Comparison of ENCODE assay signal across 9 cellular contexts in the genomic region with DNA sequence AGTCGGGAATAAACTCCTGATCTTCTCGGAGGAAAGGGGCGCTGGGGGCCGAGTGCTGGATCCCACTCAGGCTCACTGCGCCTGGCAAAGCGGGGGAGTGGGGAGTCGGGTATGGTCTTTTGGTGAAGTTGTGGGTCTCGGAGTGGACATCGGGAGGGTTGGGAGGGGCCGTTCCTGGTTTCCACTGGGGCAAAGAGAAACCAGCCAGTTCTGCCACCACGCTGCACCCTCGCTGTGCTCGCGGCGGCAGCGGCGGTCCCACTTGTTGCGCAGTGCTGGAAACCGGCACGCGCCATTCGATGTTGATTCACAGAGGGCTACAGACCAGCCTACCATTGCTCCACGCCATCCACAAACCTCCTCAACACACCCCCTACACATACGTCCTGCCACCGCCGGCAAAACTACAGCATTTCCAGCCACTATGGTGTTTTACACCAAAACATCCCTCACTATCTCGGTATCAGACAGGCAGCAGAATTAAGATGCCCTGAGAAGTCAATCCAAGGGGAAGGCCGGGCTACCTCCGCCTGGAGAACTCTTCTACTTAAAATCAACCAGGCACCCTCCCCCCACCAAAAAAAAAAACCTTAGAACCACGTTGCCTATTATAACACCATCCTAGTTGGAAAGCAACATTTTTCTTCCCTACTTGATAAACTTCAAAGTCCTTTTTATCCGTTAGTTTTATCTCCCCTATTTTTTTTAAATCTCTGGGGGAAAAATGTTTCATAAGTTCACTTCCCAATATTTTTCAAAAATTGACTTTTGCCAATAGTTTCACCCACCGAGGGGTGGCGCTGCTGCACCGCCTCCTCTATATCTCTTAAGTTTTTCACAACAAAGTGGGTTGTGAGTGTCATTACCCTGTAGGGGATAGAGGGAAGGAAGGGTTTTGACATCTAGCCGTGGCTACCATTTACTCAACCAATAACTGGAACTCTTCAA. TPM values are rescaled to one million over a fixed set of nuclear protein-coding genes. Genes with fewer than 3 reads are reported as not detected.
A peak's percentile ranks its signal among the peaks of the same experiment; 100 is the strongest.
DNase-seq lines count a peak whose midpoint lies in the region; ATAC-seq and TF ChIP-seq lines count a peak whose summit lies in the region.
"Had no signal": no experiment of that assay in that cellular context is flagged by ENCODE, and none has a peak within 500 bp of the region (broad histone marks: within the 10 kb centered on the region; RNA-seq: fewer than 3 reads in every experiment).

No MANE protein-coding gene starts in this region.

- no peak overlapping the region for H2AK5ac ChIP-seq in neuronal stem cell (ENCODE audit: low read depth, low read length)

- TF ChIP-seq RAD21 in Ishikawa (IDR thresholded peaks at IDR 0.05; ENCODE audit: low read depth), result peak; percentile 97

- intact Hi-C loops in tibial artery (cut with DNase I; ENCODE audit: low total_unique reads), result loop anchor here (2.0 to 10.0 kb wide), 5 partner anchors 473 to 1406 kb away; no protein-coding TSS in a partner anchor

- peak overlapping the region; percentile 73 for H3K14ac ChIP-seq in neuronal stem cell (ENCODE audit: low read length)

- no peak overlapping the region for H3K4ac ChIP-seq in neuronal stem cell (ENCODE audit: low read length)

- peaks cover 35% of the 10 kb centered on the region for H3K4me1 ChIP-seq in CD8-positive, alpha-beta memory T cell (ENCODE audit: insufficient read depth, low read length)
- peaks cover 28% of the 10 kb centered on the region for H3K4me1 ChIP-seq in RWPE2 (ENCODE audit: insufficient read depth, poor library complexity, severe bottlenecking)
- peaks cover 13% of the 10 kb centered on the region for H3K4me1 ChIP-seq in foreskin keratinocyte
- peaks cover 11 to 12% of the 10 kb centered on the region in 2 donors for H3K4me1 ChIP-seq in neuronal stem cell (ENCODE audit: control insufficient read depth in 2 of 2, insufficient read depth in 1 of 2, low read depth in 1 of 2, low read length in 2 of 2)
- H3K4me1 ChIP-seq in tibial artery, result peaks cover 0 to 25% (median 11%) of the 10 kb centered on the region in 4 donors

- H3K9me3 Mint-ChIP-seq in CD8-positive, alpha-beta memory T cell, result peaks cover 0 to 2% (median 0%) of the 10 kb centered on the region in 5 donors

- WGBS in neuronal stem cell (ENCODE audit: extremely low coverage in 2 of 2, insufficient read length in 2 of 2, insufficient replicate concordance in 1 of 2), 2 donors, result no CpG with 5 or more reads among the region's 35 CpGs

- no peaks in the 10 kb centered on the region for H3K36me3 ChIP-seq in CD8-positive, alpha-beta memory T cell (ENCODE audit: insufficient read depth, low read length)
- H3K36me3 ChIP-seq in RWPE2 (ENCODE audit: low read depth), result no peaks in the 10 kb centered on the region
- no peaks in the 10 kb centered on the region for H3K36me3 ChIP-seq in neuronal stem cell (replicated peaks in 1 of 2; ENCODE audit: control insufficient read depth in 2 of 2, insufficient read depth in 2 of 2, low read length in 2 of 2)
- H3K36me3 ChIP-seq in tibial artery, result no peaks in the 10 kb centered on the region

- ATAC-seq in RWPE2 (ENCODE audit: low read depth), result peak; percentile 20; the same call in 2 of the 3 replicates
- ATAC-seq in foreskin keratinocyte, result peak; percentile 32
- ATAC-seq in GM21367 (IDR thresholded peaks at IDR 0.05; ENCODE audit: unreplicated experiment), result no peak

- CTCF ChIA-PET in CD8-positive, alpha-beta memory T cell (lab: Charles Lee), result interaction anchor here (0.6 to 6.4 kb wide), 82 partner anchors 7 to 1493 kb away, joined by 3 to 298 read pairs (median 5); a partner anchor contains a TSS

- DNase-seq in CD8-positive, alpha-beta memory T cell, result peak; percentile 61 to 78 (median 66)
- DNase-seq in RWPE2 (ENCODE audit: low spot score) (peak; percentile 64), foreskin keratinocyte (peak; percentile 31 to 65), neuronal stem cell (ENCODE audit: low spot score) (peak; percentile 67), tibial artery (peak; percentile 69 to 84)
- DNase-seq in activated naive CD4-positive, alpha-beta T cell treated with Interleukin-2 at 50 U/mL for 16 hours, result peak; percentile 80

- no peaks in the 10 kb centered on the region for H3K9me3 ChIP-seq in CD8-positive, alpha-beta memory T cell (ENCODE audit: low read length)
- no peaks in the 10 kb centered on the region for H3K9me3 ChIP-seq in RWPE2 (ENCODE audit: severe bottlenecking)
- H3K9me3 ChIP-seq in neuronal stem cell (replicated peaks in 1 of 2; ENCODE audit: control insufficient read depth in 2 of 2, insufficient read depth in 1 of 2, low read depth in 1 of 2, low read length in 2 of 2), result no peaks in the 10 kb centered on the region
- no peaks in the 10 kb centered on the region for H3K9me3 ChIP-seq in tibial artery

- H4K91ac ChIP-seq in neuronal stem cell (ENCODE audit: low read depth, low read length, poor library complexity), result no peak overlapping the region

- peaks cover 0 to 8% of the 10 kb centered on the region in 2 donors for H3K27me3 Mint-ChIP-seq in CD8-positive, alpha-beta memory T cell

- peak overlapping the region; percentile 74 for H3K9ac ChIP-seq in neuronal stem cell (ENCODE audit: low read depth, low read length, poor library complexity)

- peaks cover 0 to 35% (median 0%) of the 10 kb centered on the region in 3 donors for H3K36me3 Mint-ChIP-seq in CD8-positive, alpha-beta memory T cell

- H3K79me1 ChIP-seq in neuronal stem cell (ENCODE audit: low read depth, low read length), result no peaks in the 10 kb centered on the region

- peak overlapping the region; percentile 76 for H3K18ac ChIP-seq in neuronal stem cell (ENCODE audit: low read length)

- H3K4me2 ChIP-seq in neuronal stem cell (ENCODE audit: insufficient read depth, low read length, poor library complexity, severe bottlenecking), result peak overlapping the region; percentile 97

- no peak overlapping the region for H2BK120ac ChIP-seq in neuronal stem cell (ENCODE audit: low read depth, low read length)

- H3K23ac ChIP-seq in neuronal stem cell (ENCODE audit: low read depth, low read length, poor library complexity), result no peak overlapping the region

- H3K4me1 Mint-ChIP-seq in CD8-positive, alpha-beta memory T cell, result peaks cover 53 to 62% (median 54%) of the 10 kb centered on the region in 3 donors

- H3K4me3 ChIP-seq in CD8-positive, alpha-beta memory T cell (ENCODE audit: low read length), result peak overlapping the region; percentile 81
- H3K4me3 ChIP-seq in RWPE2 (ENCODE audit: severe bottlenecking) (peak overlapping the region; percentile 41), neuronal stem cell (ENCODE audit: low read length in 2 of 2) (peak overlapping the region; percentile 25 to 74), tibial artery (peak overlapping the region; percentile 75 to 78)

- peak overlapping the region; percentile 81 for H2AFZ ChIP-seq in neuronal stem cell (ENCODE audit: low read length)

- no peak overlapping the region for H4K8ac ChIP-seq in neuronal stem cell (ENCODE audit: low read depth, low read length)

- peak; percentile 92 for TF ChIP-seq CTCF in RWPE2 (IDR thresholded peaks at IDR 0.05; ENCODE audit: poor library complexity, severe bottlenecking)
- peak; percentile 95 for TF ChIP-seq CTCF in foreskin keratinocyte (conservative IDR thresholded peaks at IDR 0.05)
- TF ChIP-seq CTCF in tibial artery (IDR thresholded peaks at IDR 0.05), result peak; percentile 81 to 83

- peak overlapping the region; percentile 91 to 99 (median 98) for H3K4me3 Mint-ChIP-seq in CD8-positive, alpha-beta memory T cell

- H2BK5ac ChIP-seq in neuronal stem cell (ENCODE audit: low read length), result no peak overlapping the region

- peak overlapping the region; percentile 82 to 100 (median 99) for H3K27ac Mint-ChIP-seq in CD8-positive, alpha-beta memory T cell

- H3K27me3 ChIP-seq in CD8-positive, alpha-beta memory T cell (ENCODE audit: insufficient read depth, low read length, poor library complexity, severe bottlenecking), result no peaks in the 10 kb centered on the region
- H3K27me3 ChIP-seq in RWPE2 (ENCODE audit: insufficient read depth, poor library complexity, severe bottlenecking) (no peaks in the 10 kb centered on the region), foreskin keratinocyte (no peaks in the 10 kb centered on the region), neuronal stem cell (ENCODE audit: control insufficient read depth in 3 of 3, insufficient read depth in 3 of 3, low read depth in 1 of 3, low read length in 3 of 3) (peaks cover 0 to 5% (median 0%) of the 10 kb centered on the region in 3 experiments), tibial artery (no peaks in the 10 kb centered on the region)

- H3K27ac ChIP-seq in CD8-positive, alpha-beta memory T cell (ENCODE audit: low read depth, low read length), result peak overlapping the region; percentile 66
- peak overlapping the region; percentile 74 for H3K27ac ChIP-seq in RWPE2 (ENCODE audit: poor library complexity, severe bottlenecking)
- H3K27ac ChIP-seq in foreskin keratinocyte, result no peak overlapping the region
- no peak overlapping the region for H3K27ac ChIP-seq in neuronal stem cell (replicated peaks; ENCODE audit: low read length)
- H3K27ac ChIP-seq in tibial artery, result peak overlapping the region; percentile 93 to 99

- POLR2A ChIA-PET in CD8-positive, alpha-beta memory T cell (lab: Charles Lee), result interaction anchor here (0.6 to 4.1 kb wide), 10 partner anchors 127 to 1614 kb away, joined by 3 to 41 read pairs (median 4); a partner anchor contains a TSS

- no peak for TF ChIP-seq EP300 in Ishikawa (IDR thresholded peaks at IDR 0.05; ENCODE audit: borderline replicate concordance)

- H2BK12ac ChIP-seq in neuronal stem cell (ENCODE audit: low read length), result peak overlapping the region; percentile 65

- H2BK15ac ChIP-seq in neuronal stem cell (ENCODE audit: low read length), result no peak overlapping the region

TF ChIP-seq in Ishikawa, 13 proteins besides CTCF, POLR2A, EP300 and RAD21 (continues in another document):
- TF ChIP-seq CREB1 (IDR thresholded peaks at IDR 0.05; ENCODE audit: low read depth), result no peak
- 0 out of 2 replicates have a peak, but pooled peaks have one; percentile 27 for TF ChIP-seq FOXM1 (IDR thresholded peaks at IDR 0.05; ENCODE audit: borderline replicate concordance, low read depth)
- TF ChIP-seq TAF1 (IDR thresholded peaks at IDR 0.05; ENCODE audit: low read depth), result no peak
- TF ChIP-seq, protein P1, sequence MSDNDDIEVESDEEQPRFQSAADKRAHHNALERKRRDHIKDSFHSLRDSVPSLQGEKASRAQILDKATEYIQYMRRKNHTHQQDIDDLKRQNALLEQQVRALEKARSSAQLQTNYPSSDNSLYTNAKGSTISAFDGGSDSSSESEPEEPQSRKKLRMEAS (IDR thresholded peaks at IDR 0.05), result peak; percentile 79

RNA-seq across cellular contexts. Expression of a gene that starts 3.6 kb away (rescaled TPM):
- total RNA-seq in CD8-positive, alpha-beta memory T cell, result 10 to 100 TPM; 17.1 to 17.2 TPM
- 1.8 TPM for polyA plus RNA-seq in CD8-positive, alpha-beta memory T cell
- total RNA-seq in foreskin keratinocyte, result 7.1 and 7.7 TPM in 2 replicates
- 1.9 and 2.3 TPM in 2 replicates for polyA plus RNA-seq in foreskin keratinocyte
- 12.1 TPM for polyA plus RNA-seq in neuronal stem cell (2013, experiment 1 of 2)
- polyA plus RNA-seq in neuronal stem cell (2013, experiment 2 of 2), result 12.1 TPM

RNA-seq across cellular contexts. Expression of a gene that starts 39.3 kb away (rescaled TPM):
- not detected for total RNA-seq in CD8-positive, alpha-beta memory T cell
- polyA plus RNA-seq in CD8-positive, alpha-beta memory T cell, result not detected
- total RNA-seq in foreskin keratinocyte, result not detected in 2 replicates
- polyA plus RNA-seq in foreskin keratinocyte, result not detected in 2 replicates
- not detected for polyA plus RNA-seq in neuronal stem cell (2013, experiment 1 of 2)
- not detected for polyA plus RNA-seq in neuronal stem cell (2013, experiment 2 of 2)
- total RNA-seq: T-helper 1 cell treated with Interleukin-12 subunit alpha and Interleukin-12 subunit beta and Interleukin-4 antibody, amounts not matched to agents 30 ng/mL and 1 ng/mL, for 36 hours had no signal

Comparison
In these comparisons a context has a peak if more than half of its experiments do, and no peak if none do; other contexts are left out.
1. H3K27ac ChIP-seq: peak in CD8-positive, alpha-beta memory T cell (single experiment), RWPE2 (single experiment) and tibial artery (2 of 2); none in foreskin keratinocyte (single experiment) and neuronal stem cell (single experiment).
2. Peak in every context shown above with its lines, with median percentiles within 50 percentile points of each other: DNase-seq, H3K4me3 ChIP-seq and CTCF ChIP-seq.